ENCODE assay signal across 8 cellular contexts in the genomic region with DNA sequence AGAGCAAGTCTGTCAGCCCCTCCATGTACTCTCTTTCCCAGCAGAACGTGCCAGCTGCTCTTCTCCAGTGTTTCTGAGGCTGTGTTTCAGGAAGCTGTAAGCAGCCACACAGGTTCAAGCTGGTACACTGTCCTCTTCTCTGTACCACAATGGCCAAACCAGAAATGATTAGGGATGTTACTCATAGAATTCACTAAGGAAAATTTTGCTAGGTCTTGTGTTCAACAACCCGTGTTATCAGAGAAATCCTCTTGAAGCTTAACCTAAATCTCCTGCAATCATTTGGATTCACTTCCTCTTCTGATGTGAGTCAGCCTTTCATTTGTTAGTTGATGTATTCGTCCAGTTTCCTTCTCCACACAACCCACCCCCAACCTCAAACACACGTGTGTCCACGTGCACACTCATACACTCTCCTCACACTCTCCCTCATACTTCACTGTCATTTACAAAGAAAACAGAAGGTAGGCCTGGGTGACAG.
DNase-seq lines count a peak whose midpoint lies in the region; ATAC-seq, FAIRE-seq and TF ChIP-seq lines count a peak whose summit lies in the region.

No MANE protein-coding gene starts in this region.

- no peaks in the 10 kb centered on the region for H3K9me3 Mint-ChIP-seq in astrocyte (ENCODE audit: unreplicated experiment)

- no peak overlapping the region for H3K4me3 Mint-ChIP-seq in astrocyte (ENCODE audit: unreplicated experiment)

- no peak overlapping the region for H3K9ac ChIP-seq in astrocyte (ENCODE audit: low read length)

- H3K27me3 ChIP-seq in astrocyte (ENCODE audit: insufficient read depth, low read length) (no peaks in the 10 kb centered on the region), Peyer's patch (no peaks in the 10 kb centered on the region)

- H3K27ac ChIP-seq in astrocyte (ENCODE audit: low read depth, low read length) (no peak overlapping the region), Peyer's patch (peak overlapping the region in 1 of 4 donors; percentile 10)

- H3K36me3 ChIP-seq in astrocyte (ENCODE audit: insufficient read depth, low read length) = peaks cover 24% of the 10 kb centered on the region
- peaks cover 0 to 31% (median 0%) of the 10 kb centered on the region in 3 donors for H3K36me3 ChIP-seq in Peyer's patch

- no peaks in the 10 kb centered on the region for H3K9me3 ChIP-seq in astrocyte (ENCODE audit: insufficient read depth, low read depth, low read length)
- no peaks in the 10 kb centered on the region for H3K9me3 ChIP-seq in Peyer's patch

- H3K79me2 ChIP-seq in astrocyte (ENCODE audit: insufficient read depth, low read length) = no peaks in the 10 kb centered on the region

- H3K36me3 Mint-ChIP-seq in astrocyte (ENCODE audit: low read depth, unreplicated experiment) = peaks cover 9% of the 10 kb centered on the region

- DNase-seq in CMK (ENCODE audit: low read depth) = peak; percentile 49
- DNase-seq in astrocyte (ENCODE audit: low read depth) = peak; percentile 41
- no peak for DNase-seq in activated gamma-delta T cell treated with Interleukin-2 at 50 U/mL for 16 hours
- no peak for DNase-seq in OCI-M2 (lab: John Stamatoyannopoulos, UW; ENCODE audit: unreplicated experiment)
- DNase-seq in Peyer's patch = no peak
- DNase-seq in middle frontal gyrus (ENCODE audit: extremely low spot score, low spot score) = no peak

- H3K4me1 Mint-ChIP-seq in astrocyte (ENCODE audit: low read depth, unreplicated experiment) = peaks cover 2% of the 10 kb centered on the region

- H3K27ac Mint-ChIP-seq in astrocyte (ENCODE audit: unreplicated experiment) = no peak overlapping the region

- H2AFZ ChIP-seq in astrocyte (ENCODE audit: low read depth, low read length) = no peak overlapping the region

- H3K4me3 ChIP-seq in astrocyte (ENCODE audit: insufficient read depth, low read depth, low read length) (no peak overlapping the region), Peyer's patch (no peak overlapping the region)

- no peak for FAIRE-seq in astrocyte (lab: Jason Lieb, UNC)

- H3K27me3 Mint-ChIP-seq in astrocyte (ENCODE audit: low read depth, unreplicated experiment) = no peaks in the 10 kb centered on the region

- no peaks in the 10 kb centered on the region for H4K20me1 ChIP-seq in astrocyte (ENCODE audit: insufficient read depth, low read length)

- peak; percentile 97 for ATAC-seq in GM19328 (IDR thresholded peaks at IDR 0.05; ENCODE audit: unreplicated experiment)
- ATAC-seq in HG03175 (IDR thresholded peaks at IDR 0.05; ENCODE audit: unreplicated experiment) = peak; percentile 100

- H3K4me2 ChIP-seq in astrocyte (ENCODE audit: low read length) = no peak overlapping the region

- TF ChIP-seq CTCF in astrocyte (IDR thresholded peaks at IDR 0.05; ENCODE audit: insufficient read depth, low read depth, low read length) (no peak), Peyer's patch (IDR thresholded peaks at IDR 0.05) (no peak)

- no peak for TF ChIP-seq POLR2A in Peyer's patch (IDR thresholded peaks at IDR 0.05)

- no peaks in the 10 kb centered on the region for H3K4me1 ChIP-seq in astrocyte (ENCODE audit: insufficient read depth, low read length)
- peaks cover 0 to 18% (median 0%) of the 10 kb centered on the region in 4 donors for H3K4me1 ChIP-seq in Peyer's patch

Comparison
In these comparisons a context has a peak if more than half of its experiments do, and no peak if none do; other contexts are left out.
1. DNase-seq: peak in CMK (single experiment) and astrocyte (single experiment); none in activated gamma-delta T cell treated with Interleukin-2 at 50 U/mL for 16 hours (single experiment), OCI-M2 (single experiment), Peyer's patch (0 of 3) and middle frontal gyrus (single experiment).